16 cellular contexts compared by ENCODE assay signal in the genomic region with DNA sequence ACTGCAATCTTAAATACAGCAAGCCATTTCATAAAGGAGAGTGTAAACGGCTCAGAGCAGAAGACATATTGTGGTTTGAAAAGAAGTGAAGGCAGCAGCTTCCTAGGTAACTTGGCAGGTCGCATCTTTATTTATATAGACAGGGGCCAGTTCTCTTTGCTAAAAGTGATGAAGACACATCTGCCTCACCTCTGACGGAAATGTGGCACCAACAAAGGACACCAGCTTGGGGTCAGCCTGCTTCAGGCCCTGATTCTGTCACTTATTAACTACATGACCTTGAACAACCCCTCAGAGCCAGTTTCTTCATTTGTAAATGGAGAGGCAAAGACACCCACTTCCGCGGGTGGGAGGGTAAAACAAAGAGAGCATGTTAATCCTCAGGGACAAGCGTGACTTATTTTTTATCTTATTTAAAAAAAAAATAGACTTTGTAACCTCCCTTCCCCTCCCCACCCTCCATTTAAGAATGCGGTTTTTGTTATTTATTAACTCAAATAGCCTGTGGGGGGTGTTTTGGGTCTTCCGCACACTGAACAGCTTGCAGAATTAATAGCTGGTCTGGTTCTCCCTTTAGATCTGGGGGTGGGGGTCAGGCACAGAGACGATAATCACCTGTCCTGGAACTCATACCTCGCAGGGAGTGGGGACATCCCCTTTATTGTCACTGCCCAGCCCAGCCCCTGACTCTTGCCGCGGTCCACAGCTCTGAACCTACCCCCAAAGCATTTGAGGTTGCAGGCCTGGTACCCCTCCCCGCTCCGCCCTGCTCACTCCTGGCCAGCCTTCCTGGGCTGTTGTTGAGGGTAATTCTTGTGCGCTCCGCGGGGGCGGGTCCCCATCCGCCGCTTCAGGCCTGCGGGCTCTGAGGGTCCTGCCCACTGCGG.
DNase-seq lines count a peak whose midpoint lies in the region; ATAC-seq and TF ChIP-seq lines count a peak whose summit lies in the region.
"Had no signal": no experiment of that assay in that cellular context is flagged by ENCODE, and none has a peak within 500 bp of the region (broad histone marks: within the 10 kb centered on the region; RNA-seq: fewer than 3 reads in every experiment).

No MANE protein-coding gene starts in this region.

- WGBS in neuronal stem cell (ENCODE audit: extremely low coverage in 2 of 2, insufficient read length in 2 of 2, insufficient replicate concordance in 1 of 2), 2 donors: no CpG with 5 or more reads among the region's 22 CpGs
- 67 to 70% methylated on average over 22 of the region's 22 CpGs for WGBS in lower leg skin, 2 donors

- TF ChIP-seq CTCF in Calu3 (IDR thresholded peaks at IDR 0.05; ENCODE audit: unreplicated experiment) (no peak), OCI-LY3 (IDR thresholded peaks at IDR 0.05; ENCODE audit: low read depth, low read length) (no peak), lower leg skin (IDR thresholded peaks at IDR 0.05) (no peak)

- H3K27ac ChIP-seq in OCI-LY3 (ENCODE audit: low read length) (no peak overlapping the region), iPS-20b (ENCODE audit: low read length) (no peak overlapping the region), neuronal stem cell (replicated peaks; ENCODE audit: low read length) (no peak overlapping the region)

- peak overlapping the region; percentile 71 for H3K4me3 ChIP-seq in OCI-LY3 (ENCODE audit: low read length)
- peak overlapping the region; percentile 69 for H3K4me3 ChIP-seq in iPS-20b (ENCODE audit: low read length)
- no peak overlapping the region for H3K4me3 ChIP-seq in neuronal stem cell (ENCODE audit: low read length in 2 of 2)
- H3K4me3 ChIP-seq in lower leg skin (ENCODE audit: low read depth, poor library complexity, severe bottlenecking): no peak overlapping the region

- no peak overlapping the region for H2BK15ac ChIP-seq in neuronal stem cell (ENCODE audit: low read length)

- no peak overlapping the region for H2BK5ac ChIP-seq in neuronal stem cell (ENCODE audit: low read length)

- H3K23ac ChIP-seq in neuronal stem cell (ENCODE audit: low read depth, low read length, poor library complexity): no peak overlapping the region

- ATAC-seq in GM18867 (IDR thresholded peaks at IDR 0.05; ENCODE audit: unreplicated experiment): no peak
- ATAC-seq: effector memory CD8-positive, alpha-beta T cell had no signal

- DNase-seq in Calu3 (peak; percentile 62), neuronal stem cell (ENCODE audit: low spot score) (no peak), lower leg skin (ENCODE audit: low spot score in 2 of 2) (no peak), DMS153 treated with DMSO at 0.1 percent for 48 hours (lab: John Stamatoyannopoulos, UW; ENCODE audit: unreplicated experiment) (no peak), SHP77 treated with DMSO at 0.1 percent for 48 hours (lab: John Stamatoyannopoulos, UW) (no peak)
- DNase-seq: activated effector memory CD4-positive, alpha-beta T cell treated with anti-CD3 and anti-CD28 coated beads, Interleukin-2, amount 50 U/mL, for 16 hours; AML-193; effector memory CD8-positive, alpha-beta T cell; NCI-H1092 treated with DMSO at 0.1 percent for 48 hours had no signal

- 0 out of 2 replicates have a peak overlapping the region, but pooled peaks have one; percentile 2 for H3K9ac ChIP-seq in OCI-LY3 (ENCODE audit: low read length)
- H3K9ac ChIP-seq in iPS-20b (ENCODE audit: low read depth, low read length): no peak overlapping the region
- no peak overlapping the region for H3K9ac ChIP-seq in neuronal stem cell (ENCODE audit: low read depth, low read length, poor library complexity)

- peak overlapping the region; percentile 94 for H3K27ac Mint-ChIP-seq in Calu3 (ENCODE audit: unreplicated experiment)
- H3K27ac Mint-ChIP-seq: brain; stimulated activated effector memory CD8-positive, alpha-beta T cell treated with anti-CD3 and anti-CD28 coated beads, Interleukin-12 subunit alpha, Interleukin-12 subunit beta, amount 100 ng/mL, for 72 hours; T-helper 1 cell treated with Interleukin-12 subunit alpha and Interleukin-12 subunit beta and Interleukin-4 antibody, amounts not matched to agents 30 μg/mL and 1 μg/mL, for 36 hours had no signal

- H3K4ac ChIP-seq in neuronal stem cell (ENCODE audit: low read length): no peak overlapping the region

- no peaks in the 10 kb centered on the region for H4K20me1 ChIP-seq in OCI-LY3 (ENCODE audit: insufficient read depth, low read length)

- H3K4me3 Mint-ChIP-seq in Calu3 (ENCODE audit: low read depth, unreplicated experiment): peak overlapping the region; percentile 70
- H3K4me3 Mint-ChIP-seq: effector memory CD8-positive, alpha-beta T cell; stimulated activated effector memory CD8-positive, alpha-beta T cell treated with anti-CD3 and anti-CD28 coated beads, Interleukin-12 subunit alpha, Interleukin-12 subunit beta, amount 100 ng/mL, for 72 hours; T-helper 1 cell treated with Interleukin-12 subunit alpha and Interleukin-12 subunit beta and Interleukin-4 antibody, amounts not matched to agents 30 μg/mL and 1 μg/mL, for 36 hours had no signal

- H2BK12ac ChIP-seq in neuronal stem cell (ENCODE audit: low read length): no peak overlapping the region

- H3K9me3 Mint-ChIP-seq in Calu3 (ENCODE audit: low read depth, unreplicated experiment): no peaks in the 10 kb centered on the region
- H3K9me3 Mint-ChIP-seq: brain; effector memory CD8-positive, alpha-beta T cell; stimulated activated effector memory CD8-positive, alpha-beta T cell treated with anti-CD3 and anti-CD28 coated beads, Interleukin-12 subunit alpha, Interleukin-12 subunit beta, amount 100 ng/mL, for 72 hours; T-helper 1 cell treated with Interleukin-12 subunit alpha and Interleukin-12 subunit beta and Interleukin-4 antibody, amounts not matched to agents 30 μg/mL and 1 μg/mL, for 36 hours had no signal

- H3K4me1 Mint-ChIP-seq in Calu3 (ENCODE audit: low read depth, unreplicated experiment): peaks cover 58% of the 10 kb centered on the region
- H3K4me1 Mint-ChIP-seq: stimulated activated effector memory CD8-positive, alpha-beta T cell treated with anti-CD3 and anti-CD28 coated beads, Interleukin-12 subunit alpha, Interleukin-12 subunit beta, amount 100 ng/mL, for 72 hours had no signal

- H3K27me3 ChIP-seq in OCI-LY3 (ENCODE audit: low read depth, low read length) (no peaks in the 10 kb centered on the region), iPS-20b (ENCODE audit: insufficient read depth, low read length) (peaks cover 25% of the 10 kb centered on the region), neuronal stem cell (ENCODE audit: control insufficient read depth in 3 of 3, insufficient read depth in 3 of 3, low read depth in 1 of 3, low read length in 3 of 3) (peaks cover 2 to 19% (median 19%) of the 10 kb centered on the region in 3 experiments)
- H3K27me3 ChIP-seq: Peyer's patch had no signal

- H3K79me1 ChIP-seq in neuronal stem cell (ENCODE audit: low read depth, low read length): no peaks in the 10 kb centered on the region

- H3K9me3 ChIP-seq in OCI-LY3 (ENCODE audit: insufficient read depth, low read length) (no peaks in the 10 kb centered on the region), iPS-20b (ENCODE audit: insufficient read depth, low read depth, low read length) (no peaks in the 10 kb centered on the region), neuronal stem cell (replicated peaks in 1 of 2; ENCODE audit: control insufficient read depth in 2 of 2, insufficient read depth in 1 of 2, low read depth in 1 of 2, low read length in 2 of 2) (no peaks in the 10 kb centered on the region)
- H3K9me3 ChIP-seq: Peyer's patch had no signal

- H4K91ac ChIP-seq in neuronal stem cell (ENCODE audit: low read depth, low read length, poor library complexity): no peak overlapping the region

- no peak overlapping the region for H2AK5ac ChIP-seq in neuronal stem cell (ENCODE audit: low read depth, low read length)

- H4K8ac ChIP-seq in neuronal stem cell (ENCODE audit: low read depth, low read length): peak overlapping the region; percentile 68

- no TSS peak for BruUV-seq in Calu3 (replicated peaks; lab: Mats Ljungman, UMichigan)

- CTCF ChIA-PET in Calu3 (lab: Charles Lee): interaction anchor here (0.7 to 2.1 kb wide), 3 partner anchors 8 to 86 kb away, joined by 3 to 10 read pairs (median 3); no protein-coding TSS in a partner anchor

- H2AFZ ChIP-seq in OCI-LY3 (ENCODE audit: low read depth, low read length) (peak overlapping the region; percentile 25), neuronal stem cell (ENCODE audit: low read length) (peak overlapping the region; percentile 38)

- H3K36me3 ChIP-seq in OCI-LY3 (replicated peaks; ENCODE audit: low read depth, low read length) (no peaks in the 10 kb centered on the region), iPS-20b (ENCODE audit: insufficient read depth, low read depth, low read length) (no peaks in the 10 kb centered on the region), neuronal stem cell (replicated peaks in 1 of 2; ENCODE audit: control insufficient read depth in 2 of 2, insufficient read depth in 2 of 2, low read length in 2 of 2) (no peaks in the 10 kb centered on the region)
- H3K36me3 ChIP-seq: Peyer's patch had no signal

- H3K4me1 ChIP-seq in OCI-LY3 (ENCODE audit: low read length) (peaks cover 17% of the 10 kb centered on the region), iPS-20b (ENCODE audit: insufficient read depth, low read length) (peaks cover 4% of the 10 kb centered on the region; the same call in 1 of the 2 replicates), neuronal stem cell (ENCODE audit: control insufficient read depth in 2 of 2, insufficient read depth in 1 of 2, low read depth in 1 of 2, low read length in 2 of 2) (peaks cover 4 to 5% of the 10 kb centered on the region in 2 donors)

- H3K4me2 ChIP-seq in OCI-LY3 (ENCODE audit: low read length) (peak overlapping the region; percentile 84), neuronal stem cell (ENCODE audit: insufficient read depth, low read length, poor library complexity, severe bottlenecking) (peak overlapping the region; percentile 86)

- peaks cover 7% of the 10 kb centered on the region for H3K36me3 Mint-ChIP-seq in Calu3 (ENCODE audit: insufficient read depth, unreplicated experiment)
- H3K36me3 Mint-ChIP-seq: brain; stimulated activated effector memory CD8-positive, alpha-beta T cell treated with anti-CD3 and anti-CD28 coated beads, Interleukin-12 subunit alpha, Interleukin-12 subunit beta, amount 100 ng/mL, for 72 hours had no signal

- no peak overlapping the region for H3K14ac ChIP-seq in neuronal stem cell (ENCODE audit: low read length)

- no peaks in the 10 kb centered on the region for H3K79me2 ChIP-seq in OCI-LY3 (ENCODE audit: low read length)

- intact Hi-C loops in Calu3 (cut with micrococcal nuclease; ENCODE audit: unreplicated experiment) (loop anchor here (2.0 kb wide), 2 partner anchors 47 to 113 kb away; no protein-coding TSS in a partner anchor), lower leg skin (cut with DNase I; ENCODE audit: low total_unique reads) (no loop called here)

- no peak overlapping the region for H2BK120ac ChIP-seq in neuronal stem cell (ENCODE audit: low read depth, low read length)

- no peaks in the 10 kb centered on the region for H3K27me3 Mint-ChIP-seq in Calu3 (ENCODE audit: unreplicated experiment)

- TF ChIP-seq POLR2A in lower leg skin (IDR thresholded peaks at IDR 0.05): no peak

- H3K18ac ChIP-seq in neuronal stem cell (ENCODE audit: low read length): peak overlapping the region; percentile 11

Comparison
In these comparisons a context has a peak if more than half of its experiments do, and no peak if none do; other contexts are left out.
1. H3K4me3 ChIP-seq: peak in OCI-LY3 (single experiment) and iPS-20b (single experiment); none in neuronal stem cell (0 of 2) and lower leg skin (single experiment).